2 cellular contexts compared by ENCODE assay signal in genomic region chr14:90687680-90688079, GRCh38.
A peak's percentile ranks its signal among the peaks of the same experiment; 100 is the strongest.
TF ChIP-seq lines count a peak whose summit lies in the region.

No MANE protein-coding gene starts in this region.

TF ChIP-seq in HepG2, 621 proteins besides CTCF, POLR2A, EP300 and RAD21 (continued from another document):
- TF ChIP-seq ZNF432 (CRISPR knock-in tag; IDR thresholded peaks at IDR 0.05; ENCODE audit: borderline replicate concordance): no peak
- TF ChIP-seq MAFF (IDR thresholded peaks at IDR 0.05; ENCODE audit: low read depth, low read length): peak; percentile 62
- no peak for TF ChIP-seq RNF219 (CRISPR knock-in tag; IDR thresholded peaks at IDR 0.05)
- no peak for TF ChIP-seq THRA (CRISPR knock-in tag; IDR thresholded peaks at IDR 0.05; ENCODE audit: borderline replicate concordance)
- no peak for TF ChIP-seq PHF20 (CRISPR knock-in tag; IDR thresholded peaks at IDR 0.05)
- TF ChIP-seq MAFK (conservative IDR thresholded peaks at IDR 0.05 in 1 of 2, IDR thresholded peaks at IDR 0.05 in 1 of 2; ENCODE audit: low read length in 2 of 2): peak; percentile 24 to 61; a peak in 3 of 4 replicates

TF ChIP-seq in K562, 482 proteins besides CTCF, POLR2A, EP300 and RAD21 (continued from another document):
- peak; percentile 80 for TF ChIP-seq C11orf30 (IDR thresholded peaks at IDR 0.05; ENCODE audit: low read depth)
- TF ChIP-seq MAFG (tag; conservative IDR thresholded peaks at IDR 0.05): peak; percentile 89
- TF ChIP-seq E2F4 (CRISPR knock-in tag; IDR thresholded peaks at IDR 0.05; ENCODE audit: low read depth): no peak
- no peak for TF ChIP-seq ZBTB7A (IDR thresholded peaks at IDR 0.05; ENCODE audit: borderline replicate concordance, control insufficient read depth, low read depth, low read length)
- peak; percentile 38; the same call in 1 of the 2 replicates for TF ChIP-seq MAFK (IDR thresholded peaks at IDR 0.05; ENCODE audit: low read length)
- TF ChIP-seq TAL1 (IDR thresholded peaks at IDR 0.05): 0 out of 2 replicates have a peak, but pooled peaks have one; percentile 4
- TF ChIP-seq ZNF316 (IDR thresholded peaks at IDR 0.05): peak; percentile 92
